Comparison of ENCODE assay signal across 9 cellular contexts in the genomic region with DNA sequence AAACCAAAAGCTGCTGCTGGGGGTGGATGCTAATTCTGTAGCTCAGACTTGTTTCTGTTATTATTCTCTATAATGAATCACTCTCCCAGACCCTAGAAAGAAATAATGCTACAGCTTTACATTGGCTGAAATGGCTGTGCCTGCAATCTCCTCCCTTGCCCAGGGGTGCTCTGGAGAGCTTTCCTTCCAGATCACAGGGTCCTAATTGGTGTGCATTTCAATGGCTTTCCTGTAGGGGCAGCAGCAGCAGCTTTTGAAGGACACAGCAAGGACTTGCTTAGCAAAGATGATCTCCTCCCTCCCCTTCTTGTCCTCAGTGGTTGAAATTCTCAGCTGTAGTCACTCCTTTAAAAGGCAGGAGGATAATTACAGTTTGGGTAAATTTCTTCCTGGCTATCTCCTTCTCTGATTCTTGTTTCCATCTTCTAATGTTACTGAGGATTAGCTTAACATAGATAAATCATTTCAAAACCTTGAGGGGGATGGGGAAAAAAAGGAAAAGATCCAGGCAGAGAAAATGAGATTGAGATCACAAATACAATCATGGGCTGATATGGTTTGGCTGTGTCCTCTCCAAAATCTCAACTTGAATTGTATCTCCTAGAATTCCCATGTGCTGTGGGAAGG.
A peak's percentile ranks its signal among the peaks of the same experiment; 100 is the strongest.
DNase-seq lines count a peak whose midpoint lies in the region; ATAC-seq, FAIRE-seq and TF ChIP-seq lines count a peak whose summit lies in the region.
"Had no signal": no experiment of that assay in that cellular context is flagged by ENCODE, and none has a peak within 500 bp of the region (broad histone marks: within the 10 kb centered on the region; RNA-seq: fewer than 3 reads in every experiment).

No MANE protein-coding gene starts in this region.

- peak; percentile 28 for FAIRE-seq in RCC 7860 (lab: Jason Lieb, UNC)

- no peak overlapping the region for H3K4me3 Mint-ChIP-seq in activated T-helper 2 cell treated with anti-CD3 and anti-CD28 coated beads, Interferon-gamma antibody, Interleukin-2, Interleukin-4, amounts not matched to agents 10 μg/mL and 5 μg/mL and 100 μg/mL, durations not matched to agents 14 hours and 24 hours and 36 hours (ENCODE audit: low read depth)

- no peaks in the 10 kb centered on the region for H3K4me1 Mint-ChIP-seq in activated T-helper 2 cell treated with anti-CD3 and anti-CD28 coated beads, Interferon-gamma antibody, Interleukin-2, Interleukin-4, amounts not matched to agents 10 μg/mL and 5 μg/mL and 100 μg/mL, durations not matched to agents 14 hours and 24 hours and 36 hours (ENCODE audit: low read depth)

- H3K27ac Mint-ChIP-seq in activated T-helper 2 cell treated with anti-CD3 and anti-CD28 coated beads, Interferon-gamma antibody, Interleukin-2, Interleukin-4, amounts not matched to agents 10 μg/mL and 5 μg/mL and 100 μg/mL, durations not matched to agents 14 hours and 24 hours and 36 hours: no peak overlapping the region

- no peaks in the 10 kb centered on the region for H3K36me3 Mint-ChIP-seq in activated T-helper 2 cell treated with anti-CD3 and anti-CD28 coated beads, Interferon-gamma antibody, Interleukin-2, Interleukin-4, amounts not matched to agents 10 μg/mL and 5 μg/mL and 100 μg/mL, durations not matched to agents 14 hours and 24 hours and 36 hours (ENCODE audit: low read depth)

- H3K4me3 ChIP-seq in epithelial cell of proximal tubule (ENCODE audit: low read depth, low read length): no peak overlapping the region
- H3K4me3 ChIP-seq: BLaER1 treated with 17β-estradiol and CSF1 and Interleukin-3, amounts not matched to agents 10 nM and 100 nM had no signal

- intact Hi-C loops in activated T-helper 2 cell treated with anti-CD3 and anti-CD28 coated beads, Interferon-gamma antibody, Interleukin-2, Interleukin-4, amounts not matched to agents 10 μg/mL and 5 μg/mL and 100 μg/mL, durations not matched to agents 14 hours and 24 hours and 36 hours (cut with micrococcal nuclease): loop anchor here (10.0 kb wide), 1 partner anchor 111 kb away; no protein-coding TSS in a partner anchor

- H3K9me3 Mint-ChIP-seq in activated T-helper 2 cell treated with anti-CD3 and anti-CD28 coated beads, Interferon-gamma antibody, Interleukin-2, Interleukin-4, amounts not matched to agents 10 μg/mL and 5 μg/mL and 100 μg/mL, durations not matched to agents 14 hours and 24 hours and 36 hours: no peaks in the 10 kb centered on the region

- H3K27me3 Mint-ChIP-seq in activated T-helper 2 cell treated with anti-CD3 and anti-CD28 coated beads, Interferon-gamma antibody, Interleukin-2, Interleukin-4, amounts not matched to agents 10 μg/mL and 5 μg/mL and 100 μg/mL, durations not matched to agents 14 hours and 24 hours and 36 hours (ENCODE audit: low read depth): no peaks in the 10 kb centered on the region

- ATAC-seq in GM19463 (IDR thresholded peaks at IDR 0.05; ENCODE audit: unreplicated experiment) (peak; percentile 90), HG03432 (IDR thresholded peaks at IDR 0.05; ENCODE audit: unreplicated experiment) (peak; percentile 94)

- TF ChIP-seq CTCF in epithelial cell of proximal tubule (conservative IDR thresholded peaks at IDR 0.05; ENCODE audit: low read depth, low read length): peak; percentile 76

- DNase-seq in NCI-H2029 (lab: John Stamatoyannopoulos, UW): peak; percentile 22
- DNase-seq in NCI-H2029 treated with DMSO at 0.1 percent for 48 hours (lab: John Stamatoyannopoulos, UW): no peak
- peak; percentile 55 for DNase-seq in RCC 7860 (ENCODE audit: low spot score)
- DNase-seq in epithelial cell of proximal tubule (ENCODE audit: low read depth): no peak
- DNase-seq in retina: peak; percentile 55
- no peak for DNase-seq in activated T-helper 2 cell treated with anti-CD3 and anti-CD28 coated beads, Interferon-gamma antibody, Interleukin-2, Interleukin-4, amounts not matched to agents 10 μg/mL and 5 μg/mL and 100 μg/mL, durations not matched to agents 14 hours and 24 hours and 36 hours (ENCODE audit: low spot score)

Comparison
In these comparisons a context has a peak if more than half of its experiments do, and no peak if none do; other contexts are left out.
1. DNase-seq: peak in NCI-H2029 (single experiment), RCC 7860 (single experiment) and retina (single experiment); none in NCI-H2029 treated with DMSO at 0.1 percent for 48 hours (single experiment), epithelial cell of proximal tubule (single experiment) and activated T-helper 2 cell treated with anti-CD3 and anti-CD28 coated beads, Interferon-gamma antibody, Interleukin-2, Interleukin-4, amounts not matched to agents 10 μg/mL and 5 μg/mL and 100 μg/mL, durations not matched to agents 14 hours and 24 hours and 36 hours (single experiment).